Comparison of ENCODE assay signal across 23 cellular contexts in the genomic region with DNA sequence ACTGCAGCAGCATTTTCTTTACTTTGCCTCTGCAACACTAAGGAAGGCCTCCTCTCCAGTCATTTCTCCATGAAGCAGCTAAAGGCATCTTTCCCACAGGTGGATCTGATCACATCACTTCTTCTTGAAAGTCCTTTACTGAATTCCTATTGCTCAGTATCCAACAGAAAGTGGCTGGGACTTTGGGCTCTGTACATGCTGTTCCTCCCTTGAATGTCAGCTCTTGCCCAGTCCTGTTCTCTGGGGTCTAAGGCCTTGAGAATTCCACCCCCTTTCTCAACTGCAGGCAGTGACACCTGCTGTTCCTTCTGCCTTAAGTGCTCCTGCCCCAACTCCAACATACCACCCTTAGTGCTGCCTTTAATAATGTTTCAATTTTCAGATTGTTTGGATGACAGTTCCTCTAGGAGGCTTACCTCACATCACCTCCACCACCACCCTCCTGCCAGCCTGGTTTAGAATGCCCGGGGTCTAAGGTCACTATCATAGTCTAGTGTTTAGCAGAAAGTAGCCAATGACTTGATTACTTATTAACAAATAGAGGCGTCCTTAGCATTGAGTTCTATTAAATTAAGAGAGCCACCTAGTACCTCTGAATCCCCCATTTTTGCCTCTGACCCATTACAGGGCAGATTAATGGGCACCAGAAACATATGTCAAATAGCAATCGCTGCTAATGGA. TPM values are rescaled to one million over a fixed set of nuclear protein-coding genes. Genes with fewer than 3 reads are reported as not detected.
"Had no signal": no experiment of that assay in that cellular context is flagged by ENCODE, and none has a peak within 500 bp of the region (broad histone marks: within the 10 kb centered on the region; RNA-seq: fewer than 3 reads in every experiment).

No MANE protein-coding gene starts in this region.

- H3K4me2 ChIP-seq: neural progenitor cell had no signal

- H3K4me3 ChIP-seq: cardiac muscle cell, colonic mucosa, gastroesophageal sphincter, heart right ventricle, mucosa of descending colon, neural progenitor cell, tibial nerve, vagina had no signal

- FAIRE-seq: endometrium, TTC549 had no signal

- H3K9me3 Mint-ChIP-seq: immature natural killer cell, memory B cell, naive B cell, neural progenitor cell had no signal

- DNase-seq: activated CD4-positive, alpha-beta T cell treated with anti-CD3 and anti-CD28 coated beads, Interleukin-2, amount 50 U/mL, for 4 hours; activated gamma-delta T cell treated with Interleukin-2 at 50 U/mL for 16 hours; colonic mucosa; heart right ventricle; immature natural killer cell; kidney glomerular epithelial cell; left ventricle myocardium superior; mucosa of descending colon; naive B cell; stimulated activated CD4-positive, alpha-beta T cell treated with anti-CD3 and anti-CD28 coated beads, Interleukin-12 subunit alpha, Interleukin-12 subunit beta, amount 100 ng/mL, for 4 hours; stimulated activated CD4-positive, alpha-beta T cell treated with anti-CD3 and anti-CD28 coated beads, Interleukin-1b, Interleukin-23, amount 100 ng/mL, for 48 hours; stimulated activated CD8-positive, alpha-beta memory T cell treated with anti-CD3 and anti-CD28 coated beads, Interleukin-4, amount 100 ng/mL, for 48 hours; stimulated activated naive CD4-positive, alpha-beta T cell had no signal

- H3K4me3 Mint-ChIP-seq: activated naive CD8-positive, alpha-beta T cell; immature natural killer cell; memory B cell; naive B cell; neural progenitor cell had no signal

- H3K4me1 Mint-ChIP-seq: immature natural killer cell had no signal

- H3K27ac ChIP-seq: cardiac muscle cell, colonic mucosa, neural progenitor cell, tibial nerve, vagina had no signal

- H3K36me3 ChIP-seq: cardiac muscle cell, colonic mucosa, neural progenitor cell, vagina had no signal

- H3K36me3 Mint-ChIP-seq: activated naive CD8-positive, alpha-beta T cell; immature natural killer cell; memory B cell; naive B cell; neural progenitor cell had no signal

- H3K27me3 ChIP-seq: cardiac muscle cell, colonic mucosa, gastroesophageal sphincter, tibial nerve, vagina had no signal

- H3K27ac Mint-ChIP-seq: activated naive CD8-positive, alpha-beta T cell; immature natural killer cell; memory B cell; naive B cell; neural progenitor cell had no signal

- H3K9me3 ChIP-seq: colonic mucosa, gastroesophageal sphincter, heart right ventricle, mucosa of descending colon, tibial nerve, vagina had no signal

- H3K4me1 ChIP-seq: colonic mucosa, neural progenitor cell, vagina had no signal

- H2AFZ ChIP-seq: neural progenitor cell had no signal

- H3K9ac ChIP-seq: neural progenitor cell had no signal

RNA-seq across cellular contexts. Expression of a gene that starts 11.5 kb away (rescaled TPM):
- total RNA-seq: T-helper 2 cell treated with Interferon-gamma antibody and Interleukin-4, amounts not matched to agents 100 ng/mL and 5 ng/mL, for 36 hours had no signal
- polyA plus RNA-seq: immature natural killer cell had no signal
